ENCODE assay signal across 15 cellular contexts in the genomic region with DNA sequence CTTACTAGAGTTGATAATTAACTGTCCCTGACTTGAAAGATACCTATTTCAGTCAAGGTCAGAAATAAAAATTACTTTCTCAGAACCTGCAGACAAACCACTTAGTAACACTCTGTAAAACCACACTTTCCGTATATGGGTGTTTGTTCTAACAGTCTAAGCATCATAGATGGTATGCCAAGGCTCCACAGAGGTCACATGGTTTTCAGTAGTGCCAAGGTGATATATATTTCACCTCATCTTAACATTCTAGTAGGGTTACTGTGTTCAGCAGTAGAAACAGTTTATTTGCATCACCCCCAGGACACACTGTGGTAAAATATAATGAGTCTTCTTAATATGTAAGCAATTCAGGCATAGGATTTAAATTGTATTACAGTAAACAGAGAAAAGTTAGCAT.
A peak's percentile ranks its signal among the peaks of the same experiment; 100 is the strongest.
DNase-seq lines count a peak whose midpoint lies in the region; ATAC-seq and TF ChIP-seq lines count a peak whose summit lies in the region.
"Had no signal": no experiment of that assay in that cellular context is flagged by ENCODE, and none has a peak within 500 bp of the region (broad histone marks: within the 10 kb centered on the region; RNA-seq: fewer than 3 reads in every experiment).

No MANE protein-coding gene starts in this region.

- H3K4me1 Mint-ChIP-seq in activated T-helper 17 cell treated with anti-CD3 and anti-CD28 coated beads, Interleukin-2, amount 50 U/mL, for 72 hours: no peaks in the 10 kb centered on the region
- H3K4me1 Mint-ChIP-seq: activated naive CD4-positive, alpha-beta T cell treated with anti-CD3 and anti-CD28 coated beads, Interleukin-2, amount 50 U/mL, for 24 hours; naive thymus-derived CD8-positive, alpha-beta T cell had no signal

- H3K9me3 ChIP-seq in colonic mucosa: no peaks in the 10 kb centered on the region
- H3K9me3 ChIP-seq: BLaER1, right lobe of liver had no signal

- no peak overlapping the region for H3K27ac Mint-ChIP-seq in activated T-helper 17 cell treated with anti-CD3 and anti-CD28 coated beads, Interleukin-2, amount 50 U/mL, for 72 hours
- H3K27ac Mint-ChIP-seq: activated naive CD4-positive, alpha-beta T cell treated with anti-CD3 and anti-CD28 coated beads, Interleukin-2, amount 50 U/mL, for 24 hours; naive thymus-derived CD8-positive, alpha-beta T cell had no signal

- TF ChIP-seq CTCF in colonic mucosa (IDR thresholded peaks at IDR 0.05): no peak

- no peaks in the 10 kb centered on the region for H3K36me3 Mint-ChIP-seq in activated T-helper 17 cell treated with anti-CD3 and anti-CD28 coated beads, Interleukin-2, amount 50 U/mL, for 72 hours (ENCODE audit: low read depth)
- H3K36me3 Mint-ChIP-seq: activated naive CD4-positive, alpha-beta T cell treated with anti-CD3 and anti-CD28 coated beads, Interleukin-2, amount 50 U/mL, for 24 hours; naive thymus-derived CD8-positive, alpha-beta T cell had no signal

- H3K9ac ChIP-seq in colonic mucosa (ENCODE audit: low read depth in 2 of 2, low read length in 2 of 2): no peak overlapping the region
- H3K9ac ChIP-seq: BLaER1 had no signal

- H3K27ac ChIP-seq in colonic mucosa: no peak overlapping the region
- H3K27ac ChIP-seq: BLaER1, cardiac muscle cell, right lobe of liver had no signal

- H3K27me3 ChIP-seq in colonic mucosa: no peaks in the 10 kb centered on the region
- H3K27me3 ChIP-seq: BLaER1, cardiac muscle cell, right lobe of liver had no signal

- no peaks in the 10 kb centered on the region for H3K36me3 ChIP-seq in colonic mucosa
- H3K36me3 ChIP-seq: BLaER1, cardiac muscle cell, right lobe of liver had no signal

- ATAC-seq in GM18870 (IDR thresholded peaks at IDR 0.05; ENCODE audit: unreplicated experiment) (peak; percentile 99), GM21526 (IDR thresholded peaks at IDR 0.05; ENCODE audit: low FRiP score, unreplicated experiment) (peak; percentile 73), HG02981 (IDR thresholded peaks at IDR 0.05; ENCODE audit: unreplicated experiment) (peak; percentile 96), HG03565 (IDR thresholded peaks at IDR 0.05; ENCODE audit: unreplicated experiment) (peak; percentile 91)
- ATAC-seq in activated T-helper 17 cell treated with anti-CD3 and anti-CD28 coated beads, Interleukin-2, amount 50 U/mL, for 72 hours (replicated peaks): no peak
- ATAC-seq: naive thymus-derived CD8-positive, alpha-beta T cell; right lobe of liver had no signal

- no peak overlapping the region for H3K4me3 ChIP-seq in colonic mucosa
- H3K4me3 ChIP-seq: BLaER1, cardiac muscle cell, right lobe of liver had no signal

- no peaks in the 10 kb centered on the region for H3K4me1 ChIP-seq in colonic mucosa
- H3K4me1 ChIP-seq: BLaER1, right lobe of liver had no signal

- no peaks in the 10 kb centered on the region for H3K27me3 Mint-ChIP-seq in activated T-helper 17 cell treated with anti-CD3 and anti-CD28 coated beads, Interleukin-2, amount 50 U/mL, for 72 hours
- H3K27me3 Mint-ChIP-seq: activated naive CD4-positive, alpha-beta T cell treated with anti-CD3 and anti-CD28 coated beads, Interleukin-2, amount 50 U/mL, for 24 hours; naive thymus-derived CD8-positive, alpha-beta T cell had no signal

- intact Hi-C loops in colonic mucosa (cut with DNase I): no loop called here

- no peak overlapping the region for H3K4me3 Mint-ChIP-seq in activated T-helper 17 cell treated with anti-CD3 and anti-CD28 coated beads, Interleukin-2, amount 50 U/mL, for 72 hours
- H3K4me3 Mint-ChIP-seq: activated naive CD4-positive, alpha-beta T cell treated with anti-CD3 and anti-CD28 coated beads, Interleukin-2, amount 50 U/mL, for 24 hours; naive thymus-derived CD8-positive, alpha-beta T cell had no signal

- H3K9me3 Mint-ChIP-seq in activated T-helper 17 cell treated with anti-CD3 and anti-CD28 coated beads, Interleukin-2, amount 50 U/mL, for 72 hours: no peaks in the 10 kb centered on the region
- H3K9me3 Mint-ChIP-seq: activated naive CD4-positive, alpha-beta T cell treated with anti-CD3 and anti-CD28 coated beads, Interleukin-2, amount 50 U/mL, for 24 hours had no signal

- DNase-seq in colonic mucosa (no peak), NCI-H128 (lab: John Stamatoyannopoulos, UW; ENCODE audit: unreplicated experiment) (no peak), superior temporal gyrus (ENCODE audit: extremely low spot score) (no peak)
- DNase-seq: naive thymus-derived CD8-positive, alpha-beta T cell; NCI-H1417; right lobe of liver; T1000 had no signal
